ENCODE assay signal across 1 cellular context in genomic region chr5:113488645-113489184, GRCh38.
TF ChIP-seq lines count a peak whose summit lies in the region.

No MANE protein-coding gene starts in this region.

TF ChIP-seq in HepG2, 621 proteins besides CTCF, POLR2A, EP300 and RAD21 (continues in another document):
- no peak for TF ChIP-seq THAP8 (CRISPR knock-in tag; IDR thresholded peaks at IDR 0.05; ENCODE audit: borderline replicate concordance)
- TF ChIP-seq SOX6 (IDR thresholded peaks at IDR 0.05), result no peak
- TF ChIP-seq SOX6 (CRISPR knock-in tag; IDR thresholded peaks at IDR 0.05), result no peak
- no peak for TF ChIP-seq SP1 (IDR thresholded peaks at IDR 0.05)
- no peak for TF ChIP-seq SP1 (CRISPR knock-in tag; IDR thresholded peaks at IDR 0.05)
- no peak for TF ChIP-seq ZNF276 (CRISPR knock-in tag; IDR thresholded peaks at IDR 0.05; ENCODE audit: low read depth)
- no peak for TF ChIP-seq U2AF1 (optimal IDR thresholded peaks at IDR 0.05; ENCODE audit: low read depth, low read length)
- TF ChIP-seq NR0B2 (CRISPR knock-in tag; IDR thresholded peaks at IDR 0.05), result no peak
- no peak for TF ChIP-seq ZNF672 (CRISPR knock-in tag; IDR thresholded peaks at IDR 0.05)
- TF ChIP-seq FOXP4 (CRISPR knock-in tag; IDR thresholded peaks at IDR 0.05), result no peak
- no peak for TF ChIP-seq NFKBIZ (CRISPR knock-in tag; IDR thresholded peaks at IDR 0.05)
- TF ChIP-seq MEIS2 (CRISPR knock-in tag; IDR thresholded peaks at IDR 0.05), result no peak
- TF ChIP-seq ZNF280D (CRISPR knock-in tag; IDR thresholded peaks at IDR 0.05), result 0 out of 2 replicates have a peak, but pooled peaks have one; percentile 7
- no peak; the same call in 1 of the 2 replicates for TF ChIP-seq FOSL2 (CRISPR knock-in tag; IDR thresholded peaks at IDR 0.05)
- TF ChIP-seq TFE3 (CRISPR knock-in tag; IDR thresholded peaks at IDR 0.05), result no peak
- TF ChIP-seq MBD4 (IDR thresholded peaks at IDR 0.05; ENCODE audit: borderline replicate concordance, low read length), result no peak
- TF ChIP-seq CEBPB (IDR thresholded peaks at IDR 0.05; ENCODE audit: borderline replicate concordance, low read depth, low read length), result no peak
- no peak for TF ChIP-seq NFE2L1 (CRISPR knock-in tag; IDR thresholded peaks at IDR 0.05; ENCODE audit: borderline replicate concordance)
- no peak for TF ChIP-seq SNRNP70 (IDR thresholded peaks at IDR 0.05; ENCODE audit: low read depth, low read length)
- TF ChIP-seq ZKSCAN8 (CRISPR knock-in tag; IDR thresholded peaks at IDR 0.05; ENCODE audit: borderline replicate concordance), result no peak
- peak; percentile 21; the same call in 1 of the 2 replicates for TF ChIP-seq ZNF687 (CRISPR knock-in tag; IDR thresholded peaks at IDR 0.05)
- TF ChIP-seq ZBTB33 (CRISPR knock-in tag; IDR thresholded peaks at IDR 0.05), result no peak
- no peak for TF ChIP-seq JUND (CRISPR knock-in tag; IDR thresholded peaks at IDR 0.05)
- TF ChIP-seq YEATS4 (CRISPR knock-in tag; IDR thresholded peaks at IDR 0.05; ENCODE audit: borderline replicate concordance), result no peak
- no peak for TF ChIP-seq PREB (CRISPR knock-in tag; IDR thresholded peaks at IDR 0.05)
- no peak for TF ChIP-seq CBX5 (CRISPR knock-in tag; IDR thresholded peaks at IDR 0.05; ENCODE audit: borderline replicate concordance)
- no peak for TF ChIP-seq ZNF12 (CRISPR knock-in tag; IDR thresholded peaks at IDR 0.05)
- no peak for TF ChIP-seq HNF1B (CRISPR knock-in tag; IDR thresholded peaks at IDR 0.05)
- no peak for TF ChIP-seq ZNF281 (CRISPR knock-in tag; IDR thresholded peaks at IDR 0.05; ENCODE audit: borderline replicate concordance)
- TF ChIP-seq ZSCAN5A (CRISPR knock-in tag; IDR thresholded peaks at IDR 0.05; ENCODE audit: borderline replicate concordance), result 0 out of 2 replicates have a peak, but pooled peaks have one; percentile 3
